In genomic region chr6:39973661-39974060, GRCh38 we compare ENCODE assay signal across 9 cellular contexts.
"Had no signal": no experiment of that assay in that cellular context is flagged by ENCODE, and none has a peak within 500 bp of the region (broad histone marks: within the 10 kb centered on the region; RNA-seq: fewer than 3 reads in every experiment).

No MANE protein-coding gene starts in this region.

- H3K4me3 ChIP-seq: GM23248, HAP-1 had no signal

- H3K4me1 Mint-ChIP-seq: IgD-negative memory B cell had no signal

- H3K36me3 Mint-ChIP-seq: IgD-negative memory B cell had no signal

- H3K9me3 Mint-ChIP-seq: HFFc6 had no signal

- H3K9ac ChIP-seq: GM23248 had no signal

- FAIRE-seq: HTR-8/SVneo had no signal

- H3K9me3 ChIP-seq: HAP-1 had no signal

- H3K27ac ChIP-seq: GM23248 had no signal

- H3K4me1 ChIP-seq: HAP-1 had no signal

- H2AFZ ChIP-seq: GM23248 had no signal

- H3K27ac Mint-ChIP-seq: HFFc6, IgD-negative memory B cell had no signal

- H3K4me3 Mint-ChIP-seq: HFFc6, IgD-negative memory B cell had no signal

- DNase-seq: GM23248, GOT3, H7, HFFc6, KG1 had no signal

- ATAC-seq: HCT116 had no signal

- H3K36me3 ChIP-seq: HAP-1 had no signal
